ENCODE assay signal across 8 cellular contexts in genomic region chr14:70809238-70810214, GRCh38. TPM values are rescaled to one million over a fixed set of nuclear protein-coding genes. Genes with fewer than 3 reads are reported as not detected.
DNase-seq lines count a peak whose midpoint lies in the region; ATAC-seq and TF ChIP-seq lines count a peak whose summit lies in the region.

TSS of gene MAP3K9 (minus strand) at chr14:70809513. CDS start at chr14:70809171, 342 bp downstream.

- CTCF ChIA-PET in Panc1 (lab: Charles Lee) = interaction anchor here (0.6 to 1.2 kb wide), 3 partner anchors 8 to 911 kb away, joined by 4 to 12 read pairs (median 6); no protein-coding TSS in a partner anchor

- in situ Hi-C loops in KBM-7 (cut with MboI; ENCODE audit: low pct_unique_long_range_greater_than_20kb, low sequenced_read_pairs) = no loop called here
- in situ Hi-C loops in Panc1 (cut with HindIII; ENCODE audit: low pct_unique_long_range_greater_than_20kb, low sequenced_read_pairs) = no loop called here

- H3K4me3 ChIP-seq in Panc1 (ENCODE audit: low read depth in 2 of 2, low read length in 2 of 2) (peak within 1 kb of the TSS; percentile 83 to 89), fibroblast of pulmonary artery (replicated peaks; ENCODE audit: low read depth, low read length) (peak within 1 kb of the TSS; percentile 49)

- DNase-seq in DMS53 treated with DMSO at 0.1 percent for 48 hours (lab: John Stamatoyannopoulos, UW; ENCODE audit: unreplicated experiment) (peak; percentile 84), KBM-7 (peak; percentile 75), Panc1 (ENCODE audit: low read depth, low spot score) (peak; percentile 74), activated T-helper 1 cell treated with Interleukin-2 at 50 U/mL for 16 hours (ENCODE audit: low read depth) (peak; percentile 85), fibroblast of pulmonary artery (ENCODE audit: low read depth) (peak; percentile 33), nephron progenitor cell (peak; percentile 97)

- no peaks in the 10 kb centered on the region for H3K9me3 ChIP-seq in Panc1 (ENCODE audit: control insufficient read depth, insufficient read depth, low read depth, low read length)

- H3K36me3 ChIP-seq in Panc1 (ENCODE audit: control insufficient read depth, insufficient read depth, low read length) = no peaks in the 10 kb centered on the region; the same call in 1 of the 2 replicates

- BruUV-seq in Panc1 (replicated peaks; lab: Mats Ljungman, UMichigan) = no TSS peak

- H3K4me1 Mint-ChIP-seq in nephron progenitor cell = peaks cover 12% of the 10 kb centered on the region
- H3K4me1 Mint-ChIP-seq in stimulated activated naive CD8-positive, alpha-beta T cell treated with anti-CD3 and anti-CD28 coated beads, Interleukin-15, Interleukin-2, amounts not matched to agents 100 ng/mL and 50 ng/mL, for 24 hours (ENCODE audit: low read depth) = peaks cover 15% of the 10 kb centered on the region

- peak within 1 kb of the TSS; percentile 84 for H3K27ac ChIP-seq in Panc1 (ENCODE audit: low read length)

- peaks cover 15% of the 10 kb centered on the region for H3K4me1 ChIP-seq in Panc1 (ENCODE audit: control insufficient read depth, insufficient read depth, low read length)

- H3K36me3 Mint-ChIP-seq in nephron progenitor cell (ENCODE audit: low read depth) = no peaks in the 10 kb centered on the region
- no peaks in the 10 kb centered on the region for H3K36me3 Mint-ChIP-seq in stimulated activated naive CD8-positive, alpha-beta T cell treated with anti-CD3 and anti-CD28 coated beads, Interleukin-15, Interleukin-2, amounts not matched to agents 100 ng/mL and 50 ng/mL, for 24 hours (ENCODE audit: low read depth)

- H3K27me3 ChIP-seq in Panc1 (ENCODE audit: control insufficient read depth, insufficient read depth, low read length) = no peaks in the 10 kb centered on the region

- H3K9me3 Mint-ChIP-seq in nephron progenitor cell = no peaks in the 10 kb centered on the region
- no peaks in the 10 kb centered on the region for H3K9me3 Mint-ChIP-seq in stimulated activated naive CD8-positive, alpha-beta T cell treated with anti-CD3 and anti-CD28 coated beads, Interleukin-15, Interleukin-2, amounts not matched to agents 100 ng/mL and 50 ng/mL, for 24 hours

- intact Hi-C loops in Panc1 (cut with micrococcal nuclease; ENCODE audit: unreplicated experiment) = loop anchor here (5.0 kb wide), 1 partner anchor 187 kb away; no protein-coding TSS in a partner anchor

- no peaks in the 10 kb centered on the region for H3K27me3 Mint-ChIP-seq in nephron progenitor cell (ENCODE audit: low read depth, poor library complexity)
- H3K27me3 Mint-ChIP-seq in stimulated activated naive CD8-positive, alpha-beta T cell treated with anti-CD3 and anti-CD28 coated beads, Interleukin-15, Interleukin-2, amounts not matched to agents 100 ng/mL and 50 ng/mL, for 24 hours = peaks cover 3% of the 10 kb centered on the region

- ATAC-seq in GM21717 (IDR thresholded peaks at IDR 0.05; ENCODE audit: unreplicated experiment) (peak; percentile 89), Panc1 (peak; percentile 95)

- POLR2A ChIA-PET in Panc1 (lab: Charles Lee) = interaction anchor here (0.6 kb wide), 5 partner anchors 12 to 1036 kb away, joined by 3 to 6 read pairs (median 3); no protein-coding TSS in a partner anchor

- TF ChIP-seq CTCF in Panc1 (IDR thresholded peaks at IDR 0.05) (no peak), fibroblast of pulmonary artery (IDR thresholded peaks at IDR 0.05; ENCODE audit: low read length, missing control alignments) (no peak), nephron progenitor cell (IDR thresholded peaks at IDR 0.05) (no peak)

- peak within 1 kb of the TSS; percentile 83 for H3K4me3 Mint-ChIP-seq in nephron progenitor cell
- peak within 1 kb of the TSS; percentile 81 for H3K4me3 Mint-ChIP-seq in stimulated activated naive CD8-positive, alpha-beta T cell treated with anti-CD3 and anti-CD28 coated beads, Interleukin-15, Interleukin-2, amounts not matched to agents 100 ng/mL and 50 ng/mL, for 24 hours

- peak within 1 kb of the TSS; percentile 64 for H3K27ac Mint-ChIP-seq in nephron progenitor cell
- H3K27ac Mint-ChIP-seq in stimulated activated naive CD8-positive, alpha-beta T cell treated with anti-CD3 and anti-CD28 coated beads, Interleukin-15, Interleukin-2, amounts not matched to agents 100 ng/mL and 50 ng/mL, for 24 hours = no peak within 1 kb of the TSS

RNA-seq across cellular contexts. Expression of gene MAP3K9, which starts in this region (rescaled TPM):
- 12.1 TPM for total RNA-seq in Panc1 (2021; ENCODE audit: unreplicated experiment)
- polyA plus RNA-seq in Panc1 (2012; ENCODE audit: insufficient read length) = 7.2 TPM

Comparison
In these comparisons a context has a peak if more than half of its experiments do, and no peak if none do; other contexts are left out.
1. Peak in every context shown above with its lines: DNase-seq, ATAC-seq, H3K4me3 ChIP-seq and H3K27ac ChIP-seq.
2. DNase-seq: peak in every context shown above with its lines; median percentile 97 in nephron progenitor cell; 85 in activated T-helper 1 cell treated with Interleukin-2 at 50 U/mL for 16 hours; 84 in DMS53 treated with DMSO at 0.1 percent for 48 hours; 75 in KBM-7; 74 in Panc1; 33 in fibroblast of pulmonary artery.